ENCODE assay signal across 8 cellular contexts in the genomic region with DNA sequence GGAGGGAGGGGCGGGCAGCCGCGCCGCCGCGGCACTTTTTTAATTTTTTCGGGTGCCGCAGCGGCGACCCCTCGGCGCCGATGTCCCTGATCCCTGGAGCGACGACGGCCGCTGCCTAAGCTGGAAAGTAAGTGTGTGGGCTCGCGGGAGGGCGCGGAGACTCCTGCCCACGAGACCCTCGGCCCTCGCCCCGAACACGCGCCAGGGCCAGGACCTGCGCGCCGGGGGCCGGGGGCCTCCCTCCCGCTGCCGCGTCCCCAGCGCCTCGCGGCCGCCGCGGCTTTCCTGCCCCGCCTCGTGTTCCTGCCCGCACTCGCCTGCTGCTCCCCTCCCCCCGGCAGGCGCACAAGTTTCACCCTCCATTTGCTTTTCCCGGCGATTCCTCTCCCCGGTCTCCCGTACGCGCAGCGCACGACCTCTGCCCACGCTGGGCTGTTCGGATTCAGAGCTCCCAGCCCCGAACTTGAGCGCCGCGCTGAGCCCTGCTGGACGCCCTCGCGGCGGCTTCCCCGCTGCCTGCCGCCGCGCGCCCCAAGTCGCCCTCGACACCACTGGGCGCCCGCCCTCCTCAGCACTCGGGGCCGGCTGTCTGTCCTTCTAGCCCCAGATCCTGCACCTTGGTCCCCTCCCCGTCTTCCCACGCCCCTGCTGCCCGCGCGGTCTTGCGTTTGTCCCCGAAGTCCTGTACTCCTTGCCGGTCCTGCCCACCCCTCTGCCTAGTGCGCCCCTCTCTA. TPM values are rescaled to one million over a fixed set of nuclear protein-coding genes. Genes with fewer than 3 reads are reported as not detected.
DNase-seq lines count a peak whose midpoint lies in the region; ATAC-seq, FAIRE-seq and TF ChIP-seq lines count a peak whose summit lies in the region.

No MANE protein-coding gene starts in this region.

- peak overlapping the region; percentile 93 for H3K4me3 Mint-ChIP-seq in activated naive CD4-positive, alpha-beta T cell treated with anti-CD3 and anti-CD28 coated beads, Interleukin-2, amount 50 U/mL, for 24 hours
- peak overlapping the region; percentile 97 for H3K4me3 Mint-ChIP-seq in type B pancreatic cell

- H3K27ac ChIP-seq in cardiac muscle cell, result peak overlapping the region; percentile 96
- peak overlapping the region; percentile 95 for H3K27ac ChIP-seq in parathyroid adenoma

- peaks cover 20% of the 10 kb centered on the region for H3K79me2 ChIP-seq in parathyroid adenoma

- H3K36me3 ChIP-seq in cardiac muscle cell (no peaks in the 10 kb centered on the region), parathyroid adenoma (ENCODE audit: control insufficient read depth, insufficient read depth, low read length) (no peaks in the 10 kb centered on the region)

- H3K27me3 Mint-ChIP-seq in activated naive CD4-positive, alpha-beta T cell treated with anti-CD3 and anti-CD28 coated beads, Interleukin-2, amount 50 U/mL, for 24 hours, result no peaks in the 10 kb centered on the region
- H3K27me3 Mint-ChIP-seq in type B pancreatic cell, result no peaks in the 10 kb centered on the region

- H3K9me3 ChIP-seq in cardiac muscle cell (ENCODE audit: low read depth), result no peaks in the 10 kb centered on the region
- no peaks in the 10 kb centered on the region for H3K9me3 ChIP-seq in parathyroid adenoma (ENCODE audit: control insufficient read depth, low read length)

- peak; percentile 29 for ATAC-seq in GM21423 (IDR thresholded peaks at IDR 0.05; ENCODE audit: unreplicated experiment)

- peaks cover 31% of the 10 kb centered on the region for H3K4me1 Mint-ChIP-seq in activated naive CD4-positive, alpha-beta T cell treated with anti-CD3 and anti-CD28 coated beads, Interleukin-2, amount 50 U/mL, for 24 hours
- H3K4me1 Mint-ChIP-seq in type B pancreatic cell (ENCODE audit: unreplicated experiment), result peaks cover 26% of the 10 kb centered on the region

- peak overlapping the region; percentile 78 for H3K4me2 ChIP-seq in parathyroid adenoma (ENCODE audit: low read length)

- peak overlapping the region; percentile 96 for H2AFZ ChIP-seq in parathyroid adenoma

- no peaks in the 10 kb centered on the region for H3K9me3 Mint-ChIP-seq in activated naive CD4-positive, alpha-beta T cell treated with anti-CD3 and anti-CD28 coated beads, Interleukin-2, amount 50 U/mL, for 24 hours
- no peaks in the 10 kb centered on the region for H3K9me3 Mint-ChIP-seq in type B pancreatic cell

- FAIRE-seq in HTR-8/SVneo (lab: Jason Lieb, UNC), result no peak

- H3K9ac ChIP-seq in parathyroid adenoma, result peak overlapping the region; percentile 70

- H3K36me3 Mint-ChIP-seq in activated naive CD4-positive, alpha-beta T cell treated with anti-CD3 and anti-CD28 coated beads, Interleukin-2, amount 50 U/mL, for 24 hours, result no peaks in the 10 kb centered on the region
- H3K36me3 Mint-ChIP-seq in type B pancreatic cell, result no peaks in the 10 kb centered on the region

- DNase-seq in DMS 273 treated with DMSO at 0.1 percent for 48 hours (lab: John Stamatoyannopoulos, UW) (peak; percentile 35), HTR-8/SVneo (ENCODE audit: insufficient read length, low spot score) (peak; percentile 31), SK-N-DZ (ENCODE audit: low spot score) (peak; percentile 66), cardiac muscle cell (ENCODE audit: low read depth in 1 of 2, low spot score in 1 of 2) (peak; percentile 74 to 76), type B pancreatic cell (ENCODE audit: extremely low spot score, unreplicated experiment) (peak; percentile 77)

- peak overlapping the region; percentile 72 for H3K27ac Mint-ChIP-seq in activated naive CD4-positive, alpha-beta T cell treated with anti-CD3 and anti-CD28 coated beads, Interleukin-2, amount 50 U/mL, for 24 hours
- peak overlapping the region; percentile 92 for H3K27ac Mint-ChIP-seq in type B pancreatic cell

- TF ChIP-seq CTCF in cardiac muscle cell (IDR thresholded peaks at IDR 0.05; ENCODE audit: low read depth, low read length), result no peak
- TF ChIP-seq CTCF in parathyroid adenoma (IDR thresholded peaks at IDR 0.05), result no peak
- TF ChIP-seq CTCF in type B pancreatic cell (conservative IDR thresholded peaks at IDR 0.05), result no peak

- peaks cover 23% of the 10 kb centered on the region for H3K4me1 ChIP-seq in cardiac muscle cell (ENCODE audit: low read depth)
- H3K4me1 ChIP-seq in parathyroid adenoma, result peaks cover 22% of the 10 kb centered on the region

- H3K27me3 ChIP-seq in cardiac muscle cell, result no peaks in the 10 kb centered on the region
- H3K27me3 ChIP-seq in parathyroid adenoma (ENCODE audit: control insufficient read depth, insufficient read depth, low read length), result no peaks in the 10 kb centered on the region

- H3K4me3 ChIP-seq in cardiac muscle cell (peak overlapping the region; percentile 83), parathyroid adenoma (ENCODE audit: low read depth, low read length) (peak overlapping the region; percentile 82)

RNA-seq across cellular contexts. Expression of gene PKP4, which starts 0.5 kb away (rescaled TPM):
- polyA plus RNA-seq in SK-N-DZ (2014; cell fraction: cytosol; rRNA removed), result 29.1 and 31.1 TPM in 2 replicates
- 54.4 and 81.8 TPM in 2 replicates for polyA plus RNA-seq in SK-N-DZ (2014; cell fraction: nucleus; rRNA removed)
- 43.8 and 73.1 TPM in 2 replicates for total RNA-seq in cardiac muscle cell
- polyA plus RNA-seq in cardiac muscle cell, result 7.2 and 17.6 TPM in 2 replicates
- total RNA-seq in type B pancreatic cell (ENCODE audit: low replicate concordance), result 49.0 and 73.6 TPM in 2 replicates

RNA-seq across cellular contexts. Expression of gene CCDC148, which starts 0.7 kb away (rescaled TPM):
- 0.58 and 0.73 TPM in 2 replicates for polyA plus RNA-seq in SK-N-DZ (2014; cell fraction: cytosol; rRNA removed)
- 0.47 TPM in 1 of 2 replicates, not detected in the other for polyA plus RNA-seq in SK-N-DZ (2014; cell fraction: nucleus; rRNA removed)
- 0.39 and 0.78 TPM in 2 replicates for total RNA-seq in cardiac muscle cell
- polyA plus RNA-seq in cardiac muscle cell, result 2.1 and 5.3 TPM in 2 replicates
- 0.69 and 3.1 TPM in 2 replicates for total RNA-seq in type B pancreatic cell (ENCODE audit: low replicate concordance)

Comparison
In these comparisons a context has a peak if more than half of its experiments do, and no peak if none do; other contexts are left out.
1. Peak in every context shown above with its lines: DNase-seq, ATAC-seq, H3K4me3 ChIP-seq and H3K27ac ChIP-seq.